In genomic region chr5:116766470-116766947, GRCh38 we compare ENCODE assay signal across 8 cellular contexts.
A peak's percentile ranks its signal among the peaks of the same experiment; 100 is the strongest.
DNase-seq lines count a peak whose midpoint lies in the region; ATAC-seq and TF ChIP-seq lines count a peak whose summit lies in the region.

No MANE protein-coding gene starts in this region.

- H3K4me2 ChIP-seq in OCI-LY3 (ENCODE audit: low read length), result peak overlapping the region; percentile 93

- H3K27ac ChIP-seq in OCI-LY3 (ENCODE audit: low read length), result no peak overlapping the region; the same call in 1 of the 2 replicates
- H3K27ac ChIP-seq in gastroesophageal sphincter, result no peak overlapping the region

- H3K36me3 ChIP-seq in OCI-LY3 (replicated peaks; ENCODE audit: low read depth, low read length) (no peaks in the 10 kb centered on the region), gastroesophageal sphincter (no peaks in the 10 kb centered on the region)

- TF ChIP-seq CTCF in OCI-LY3 (IDR thresholded peaks at IDR 0.05; ENCODE audit: low read depth, low read length) (no peak), gastroesophageal sphincter (IDR thresholded peaks at IDR 0.05) (no peak), mesothelial cell of epicardium (IDR thresholded peaks at IDR 0.05; ENCODE audit: unreplicated experiment) (no peak)

- no peak overlapping the region for H3K4me3 Mint-ChIP-seq in mesothelial cell of epicardium

- H3K9me3 ChIP-seq in OCI-LY3 (ENCODE audit: insufficient read depth, low read length) (no peaks in the 10 kb centered on the region), gastroesophageal sphincter (no peaks in the 10 kb centered on the region)

- H3K9me3 Mint-ChIP-seq in mesothelial cell of epicardium, result no peaks in the 10 kb centered on the region

- H3K4me1 Mint-ChIP-seq in mesothelial cell of epicardium, result peaks cover 18% of the 10 kb centered on the region

- H4K20me1 ChIP-seq in OCI-LY3 (ENCODE audit: insufficient read depth, low read length), result no peaks in the 10 kb centered on the region

- H3K36me3 Mint-ChIP-seq in mesothelial cell of epicardium, result no peaks in the 10 kb centered on the region

- TF ChIP-seq POLR2A in gastroesophageal sphincter (IDR thresholded peaks at IDR 0.05), result no peak

- peak overlapping the region; percentile 80 for H3K4me3 ChIP-seq in OCI-LY3 (ENCODE audit: low read length)
- no peak overlapping the region for H3K4me3 ChIP-seq in gastroesophageal sphincter

- no peak overlapping the region for H3K27ac Mint-ChIP-seq in mesothelial cell of epicardium

- H3K27me3 Mint-ChIP-seq in mesothelial cell of epicardium (ENCODE audit: low read depth), result no peaks in the 10 kb centered on the region

- peaks cover 41% of the 10 kb centered on the region for H3K4me1 ChIP-seq in OCI-LY3 (ENCODE audit: low read length)
- H3K4me1 ChIP-seq in gastroesophageal sphincter, result no peaks in the 10 kb centered on the region

- no peak overlapping the region for H2AFZ ChIP-seq in OCI-LY3 (ENCODE audit: low read depth, low read length)

- TF ChIP-seq EP300 in gastroesophageal sphincter (IDR thresholded peaks at IDR 0.05), result no peak

- H3K9ac ChIP-seq in OCI-LY3 (ENCODE audit: low read length), result peak overlapping the region; percentile 70

- H3K27me3 ChIP-seq in OCI-LY3 (ENCODE audit: low read depth, low read length) (no peaks in the 10 kb centered on the region), gastroesophageal sphincter (no peaks in the 10 kb centered on the region)

- no peaks in the 10 kb centered on the region for H3K79me2 ChIP-seq in OCI-LY3 (ENCODE audit: low read length)

- ATAC-seq in HG02759 (IDR thresholded peaks at IDR 0.05; ENCODE audit: unreplicated experiment) (peak; percentile 58), gastroesophageal sphincter (peak; percentile 92)
- no peak for ATAC-seq in activated CD4-positive, CD25-positive, alpha-beta regulatory T cell treated with anti-CD3 and anti-CD28 coated beads, Interleukin-2, amount 50 U/mL, for 24 hours

- WGBS in gastroesophageal sphincter (ENCODE audit: low coverage in 1 of 2), 2 donors, result 5 to 28% methylated on average over 3 to 5 of the region's 6 CpGs

- DNase-seq in NCI-H1694 treated with DMSO at 0.1 percent for 48 hours (lab: John Stamatoyannopoulos, UW), result peak; percentile 5
- no peak for DNase-seq in NCI-H1694 (lab: John Stamatoyannopoulos, UW)
- DNase-seq in mesothelial cell of epicardium (ENCODE audit: low spot score in 2 of 2, unreplicated experiment in 2 of 2), result no peak
- DNase-seq in NCI-H146 treated with DMSO at 0.1 percent for 48 hours (lab: John Stamatoyannopoulos, UW; ENCODE audit: unreplicated experiment), result no peak

Comparison
In these comparisons a context has a peak if more than half of its experiments do, and no peak if none do; other contexts are left out.
1. ATAC-seq: peak in HG02759 (single experiment) and gastroesophageal sphincter (single experiment); none in activated CD4-positive, CD25-positive, alpha-beta regulatory T cell treated with anti-CD3 and anti-CD28 coated beads, Interleukin-2, amount 50 U/mL, for 24 hours (0 of 2).